8 cellular contexts compared by ENCODE assay signal in genomic region chr12:100266163-100266801, GRCh38. TPM values are rescaled to one million over a fixed set of nuclear protein-coding genes. Genes with fewer than 3 reads are reported as not detected.
DNase-seq lines count a peak whose midpoint lies in the region; ATAC-seq, FAIRE-seq and TF ChIP-seq lines count a peak whose summit lies in the region.

No MANE protein-coding gene starts in this region.

- H3K27ac Mint-ChIP-seq in CD4-positive, alpha-beta memory T cell: peak overlapping the region; percentile 95 to 100 (median 99)

- in situ Hi-C loops in K562 (cut with MboI): no loop called here

- peaks cover 46% of the 10 kb centered on the region for H3K79me2 ChIP-seq in K562 (ENCODE audit: control insufficient read depth, insufficient read depth, low read length)

- H3K4me1 ChIP-seq in CD4-positive, alpha-beta memory T cell (ENCODE audit: insufficient read depth, low read length): peaks cover 39% of the 10 kb centered on the region
- H3K4me1 ChIP-seq in K562 (replicated peaks in 1 of 2; ENCODE audit: control insufficient read depth in 2 of 2, insufficient read depth in 2 of 2, low read length in 2 of 2): peaks cover 0 to 10% of the 10 kb centered on the region in 2 experiments; a peak in 1 of 5 replicates
- H3K4me1 ChIP-seq in mucosa of rectum (ENCODE audit: control insufficient read depth in 2 of 2, insufficient read depth in 2 of 2, low read length in 2 of 2): peaks cover 16% of the 10 kb centered on the region in 2 donors

- no peaks in the 10 kb centered on the region for H3K27me3 ChIP-seq in CD4-positive, alpha-beta memory T cell (ENCODE audit: insufficient read depth, low read length)
- H3K27me3 ChIP-seq in K562 (ENCODE audit: control insufficient read depth in 2 of 2, insufficient read depth in 2 of 2, low read length in 2 of 2): no peaks in the 10 kb centered on the region
- no peaks in the 10 kb centered on the region for H3K27me3 ChIP-seq in mucosa of rectum (ENCODE audit: control insufficient read depth in 2 of 2, insufficient read depth in 2 of 2, low read length in 2 of 2)

- no peak for TF ChIP-seq EP300 in K562 (IDR thresholded peaks at IDR 0.05; ENCODE audit: low read length)

- peak overlapping the region; percentile 97 to 100 (median 99) for H3K4me3 Mint-ChIP-seq in CD4-positive, alpha-beta memory T cell

- H3K9me1 ChIP-seq in K562 (ENCODE audit: control insufficient read depth, insufficient read depth, low read length): no peaks in the 10 kb centered on the region

- no peaks in the 10 kb centered on the region for H3K9me3 ChIP-seq in CD4-positive, alpha-beta memory T cell (ENCODE audit: control insufficient read depth in 1 of 2, low read length in 2 of 2)
- no peaks in the 10 kb centered on the region for H3K9me3 ChIP-seq in K562 (replicated peaks; ENCODE audit: control insufficient read depth, insufficient read depth, low read depth, low read length)
- no peaks in the 10 kb centered on the region for H3K9me3 ChIP-seq in mucosa of rectum (ENCODE audit: control insufficient read depth in 2 of 2, low read length in 2 of 2)

- no peaks in the 10 kb centered on the region for H4K20me1 ChIP-seq in K562 (replicated peaks; ENCODE audit: control insufficient read depth, insufficient read depth, low read length)

- TF ChIP-seq POLR2A in K562 (conservative IDR thresholded peaks at IDR 0.05): no peak

- BruUV-seq in K562 (replicated peaks; lab: Mats Ljungman, UMichigan): TSS peak; percentile 70

- H3K9ac ChIP-seq in K562 (ENCODE audit: insufficient read depth in 1 of 2, low read depth in 2 of 2, low read length in 2 of 2): peak overlapping the region; percentile 97 to 100
- peak overlapping the region; percentile 14 to 99 for H3K9ac ChIP-seq in mucosa of rectum (ENCODE audit: low read depth in 1 of 2, low read length in 2 of 2)

- FAIRE-seq in K562 (lab: Jason Lieb, UNC): no peak

- POLR2A ChIA-PET in CD4-positive, alpha-beta memory T cell (lab: Charles Lee; ENCODE audit: partially characterized antibody): interaction anchor here (0.5 to 3.7 kb wide), 6 partner anchors 32 to 1564 kb away, joined by 3 to 63 read pairs (median 4); partner anchors contain the start of genes ACTR6, ARL1 and GNPTAB
- POLR2A ChIA-PET in K562 (lab: Yijun Ruan, JAX): interaction anchor here (0.6 to 3.7 kb wide), 7 partner anchors 10 to 54 kb away, joined by 3 to 20 read pairs (median 4); no protein-coding TSS in a partner anchor

- H3K36me3 ChIP-seq in CD4-positive, alpha-beta memory T cell (ENCODE audit: insufficient read depth, low read length): no peaks in the 10 kb centered on the region
- no peaks in the 10 kb centered on the region for H3K36me3 ChIP-seq in K562 (ENCODE audit: control insufficient read depth, insufficient read depth, low read length)
- H3K36me3 ChIP-seq in mucosa of rectum (ENCODE audit: control insufficient read depth in 2 of 2, insufficient read depth in 2 of 2, low read length in 2 of 2): no peaks in the 10 kb centered on the region

- no peaks in the 10 kb centered on the region for H3K9me3 Mint-ChIP-seq in CD4-positive, alpha-beta memory T cell

- H3K27ac ChIP-seq in CD4-positive, alpha-beta memory T cell (ENCODE audit: low read depth, low read length): peak overlapping the region; percentile 95
- H3K27ac ChIP-seq in K562 (ENCODE audit: extremely low read depth, low read depth, low read length): peak overlapping the region; percentile 96
- H3K27ac ChIP-seq in mucosa of rectum (ENCODE audit: low read depth in 2 of 2, low read length in 2 of 2): peak overlapping the region; percentile 97 to 99

- H3K4me1 Mint-ChIP-seq in CD4-positive, alpha-beta memory T cell: peaks cover 17 to 37% (median 27%) of the 10 kb centered on the region in 4 donors

- no peak for TF ChIP-seq RAD21 in K562 (CRISPR knock-in tag; conservative IDR thresholded peaks at IDR 0.05 in 1 of 2, IDR thresholded peaks at IDR 0.05 in 1 of 2)

- peak overlapping the region; percentile 100 for H2AFZ ChIP-seq in K562 (ENCODE audit: low read depth, low read length)

- CTCF ChIA-PET in CD4-positive, alpha-beta memory T cell (lab: Charles Lee; ENCODE audit: partially characterized antibody): interaction anchor here (0.6 to 3.1 kb wide), 5 partner anchors 10 to 74 kb away, joined by 3 to 11 read pairs (median 3); partner anchors contain the start of gene ACTR6
- CTCF ChIA-PET in K562 (lab: Yijun Ruan, JAX; ENCODE audit: low intra/inter-chr PET ratio): no interaction called here

- H3K4me3 ChIP-seq in CD4-positive, alpha-beta memory T cell (ENCODE audit: low read length in 2 of 2): peak overlapping the region; percentile 26 to 90
- H3K4me3 ChIP-seq in K562 (peak overlapping the region; percentile 95), mucosa of rectum (ENCODE audit: low read length in 2 of 2) (peak overlapping the region; percentile 83 to 92)

- ATAC-seq in GM19467 (IDR thresholded peaks at IDR 0.05; ENCODE audit: unreplicated experiment) (peak; percentile 8), HG03469 (IDR thresholded peaks at IDR 0.05; ENCODE audit: unreplicated experiment) (peak; percentile 2), K562 (peak; percentile 1)

- peak in 1 of 5 donors; percentile 36 for DNase-seq in CD4-positive, alpha-beta memory T cell
- peak in 1 of 4 experiments; percentile 25 for DNase-seq in K562 (ENCODE audit: extremely low read depth in 1 of 4, low spot score in 3 of 4)
- no peak for DNase-seq in NCI-H1436 treated with DMSO at 0.1 percent for 48 hours (lab: John Stamatoyannopoulos, UW)
- no peak for DNase-seq in UCSD-AML1 (lab: John Stamatoyannopoulos, UW; ENCODE audit: unreplicated experiment)
- no peak for DNase-seq in HuH-7 (ENCODE audit: low spot score)

- whole genome bisulfite sequencing in K562 (ENCODE audit: insufficient coverage, low coverage, missing lambda C conversion rate): 24% methylated on average over 10 of the region's 12 CpGs

- H3K4me2 ChIP-seq in K562 (ENCODE audit: insufficient read depth, low read length): peak overlapping the region; percentile 90

- intact Hi-C loops in CD4-positive, alpha-beta memory T cell (cut with micrococcal nuclease): loop anchor here (2.0 to 10.0 kb wide), 4 partner anchors 1015 to 1749 kb away; partner anchors contain the start of genes CHPT1, SLC25A3, TMPO and UTP20
- intact Hi-C loops in K562 (cut with micrococcal nuclease): loop anchor here (5.0 kb wide), 2 partner anchors 36 to 64 kb away; partner anchors contain the start of gene ACTR6

- no peak for TF ChIP-seq CTCF in K562 (IDR thresholded peaks at IDR 0.05 in 2 of 3, conservative IDR thresholded peaks at IDR 0.05 in 1 of 3; ENCODE audit: insufficient read depth in 2 of 3, low read depth in 1 of 3, low read length in 3 of 3)

- H3K27me3 Mint-ChIP-seq in CD4-positive, alpha-beta memory T cell: no peaks in the 10 kb centered on the region

- peaks cover 0 to 9% of the 10 kb centered on the region in 2 donors for H3K36me3 Mint-ChIP-seq in CD4-positive, alpha-beta memory T cell

TF ChIP-seq in K562, 482 proteins besides CTCF, POLR2A, EP300 and RAD21 (continues in another document):
- peak; percentile 77 for TF ChIP-seq POLR2H (tag; IDR thresholded peaks at IDR 0.05; ENCODE audit: low read depth)

RNA-seq across cellular contexts. Expression of gene DEPDC4, which starts 0.6 kb away (rescaled TPM):
- total RNA-seq in CD4-positive, alpha-beta memory T cell: 1 to 10 TPM in 1 of 2 experiments, under 1 TPM in 1; 0.38 to 1.4 TPM
- under 1 TPM in 1 of 2 donors, not detected in 1; 0.95 TPM for polyA plus RNA-seq in CD4-positive, alpha-beta memory T cell
- total RNA-seq in K562 (2011; cell fraction: chromatin; rRNA removed; ENCODE audit: low replicate concordance): 2.5 and 13.4 TPM in 2 replicates
- total RNA-seq in K562 (2011; cell fraction: nucleolus; rRNA removed): 2.3 and 2.8 TPM in 2 replicates
- 5.1 and 5.5 TPM in 2 replicates for total RNA-seq in K562 (2011; cell fraction: nucleoplasm; rRNA removed)
- total RNA-seq in K562 (2014; rRNA removed): 3.0 and 3.6 TPM in 2 replicates
- 6.9 and 8.8 TPM in 2 replicates for total RNA-seq in K562 (2014; rRNA removed; fragmentation: Illumina TruSeq; extraction: Trizol)
- total RNA-seq in K562 (2015; rRNA removed; fragmentation: Illumina TruSeq; extraction: Trizol): 4.6 and 5.0 TPM in 2 replicates
- 4.3 and 5.7 TPM in 2 replicates for total RNA-seq in K562 (2021)
- 5.2 and 9.5 TPM in 2 replicates for polyA plus RNA-seq in K562 (2011; rRNA removed)
- polyA plus RNA-seq in K562 (2011; cell fraction: cytosol; rRNA removed): 0.73 and 1.1 TPM in 2 replicates
- 1.8 and 3.6 TPM in 2 replicates for polyA plus RNA-seq in K562 (2011; cell fraction: nucleus; rRNA removed)
- polyA plus RNA-seq in K562 (2012): 4.3 and 7.1 TPM in 2 replicates
- polyA plus RNA-seq in K562 (2014; fragmentation: Illumina TruSeq; extraction: Trizol): 7.3 and 8.3 TPM in 2 replicates
- polyA plus RNA-seq in K562 (2014; fragmentation: Nextera tagmentation; extraction: Ambion mirVana): 10 to 100 TPM; 11.9 to 13.2 TPM
- polyA plus RNA-seq in K562 (2014; rRNA removed): 5.6 and 7.4 TPM in 2 replicates
- 4.7 and 9.5 TPM in 2 replicates for polyA minus RNA-seq in K562 (2011; rRNA and poly(A)+ RNA removed)
- 2.3 and 3.1 TPM in 2 replicates for polyA minus RNA-seq in K562 (2011; cell fraction: cytosol; rRNA and poly(A)+ RNA removed)
- 4.4 TPM in 2 replicates for polyA minus RNA-seq in K562 (2011; cell fraction: nucleus; rRNA and poly(A)+ RNA removed)

RNA-seq across cellular contexts. Expression of gene SCYL2, which starts 0.7 kb away (rescaled TPM):
- total RNA-seq in CD4-positive, alpha-beta memory T cell: 10 to 100 TPM; 47.8 to 52.5 TPM
- 10 to 100 TPM; 19.2 to 19.4 TPM for polyA plus RNA-seq in CD4-positive, alpha-beta memory T cell
- 23.8 and 82.4 TPM in 2 replicates for total RNA-seq in K562 (2011; cell fraction: chromatin; rRNA removed; ENCODE audit: low replicate concordance)
- 8.8 and 13.7 TPM in 2 replicates for total RNA-seq in K562 (2011; cell fraction: nucleolus; rRNA removed)
- 23.8 and 28.7 TPM in 2 replicates for total RNA-seq in K562 (2011; cell fraction: nucleoplasm; rRNA removed)
- 27.3 and 28.2 TPM in 2 replicates for total RNA-seq in K562 (2014; rRNA removed)
- total RNA-seq in K562 (2014; rRNA removed; fragmentation: Illumina TruSeq; extraction: Trizol): 46.9 and 53.9 TPM in 2 replicates
- total RNA-seq in K562 (2015; rRNA removed; fragmentation: Illumina TruSeq; extraction: Trizol): 42.3 and 49.0 TPM in 2 replicates
- total RNA-seq in K562 (2021): 35.2 and 39.1 TPM in 2 replicates
- polyA plus RNA-seq in K562 (2011; rRNA removed): 24.4 and 32.9 TPM in 2 replicates
- 7.0 and 14.3 TPM in 2 replicates for polyA plus RNA-seq in K562 (2011; cell fraction: cytosol; rRNA removed)
- polyA plus RNA-seq in K562 (2011; cell fraction: nucleus; rRNA removed): 15.6 and 17.8 TPM in 2 replicates
- polyA plus RNA-seq in K562 (2012): 21.7 and 31.6 TPM in 2 replicates
- 33.9 and 39.8 TPM in 2 replicates for polyA plus RNA-seq in K562 (2014; fragmentation: Illumina TruSeq; extraction: Trizol)
- 10 to 100 TPM in 1 of 2 experiments, 1 to 10 TPM in 1; 9.9 to 11.8 TPM for polyA plus RNA-seq in K562 (2014; fragmentation: Nextera tagmentation; extraction: Ambion mirVana)
- 18.5 and 18.7 TPM in 2 replicates for polyA plus RNA-seq in K562 (2014; rRNA removed)
- 61.6 and 68.9 TPM in 2 replicates for polyA minus RNA-seq in K562 (2011; rRNA and poly(A)+ RNA removed)
- polyA minus RNA-seq in K562 (2011; cell fraction: cytosol; rRNA and poly(A)+ RNA removed): 26.4 and 29.7 TPM in 2 replicates
- polyA minus RNA-seq in K562 (2011; cell fraction: nucleus; rRNA and poly(A)+ RNA removed): 17.4 and 24.2 TPM in 2 replicates
